Comparison of ENCODE assay signal across 1 cellular context in the genomic region with DNA sequence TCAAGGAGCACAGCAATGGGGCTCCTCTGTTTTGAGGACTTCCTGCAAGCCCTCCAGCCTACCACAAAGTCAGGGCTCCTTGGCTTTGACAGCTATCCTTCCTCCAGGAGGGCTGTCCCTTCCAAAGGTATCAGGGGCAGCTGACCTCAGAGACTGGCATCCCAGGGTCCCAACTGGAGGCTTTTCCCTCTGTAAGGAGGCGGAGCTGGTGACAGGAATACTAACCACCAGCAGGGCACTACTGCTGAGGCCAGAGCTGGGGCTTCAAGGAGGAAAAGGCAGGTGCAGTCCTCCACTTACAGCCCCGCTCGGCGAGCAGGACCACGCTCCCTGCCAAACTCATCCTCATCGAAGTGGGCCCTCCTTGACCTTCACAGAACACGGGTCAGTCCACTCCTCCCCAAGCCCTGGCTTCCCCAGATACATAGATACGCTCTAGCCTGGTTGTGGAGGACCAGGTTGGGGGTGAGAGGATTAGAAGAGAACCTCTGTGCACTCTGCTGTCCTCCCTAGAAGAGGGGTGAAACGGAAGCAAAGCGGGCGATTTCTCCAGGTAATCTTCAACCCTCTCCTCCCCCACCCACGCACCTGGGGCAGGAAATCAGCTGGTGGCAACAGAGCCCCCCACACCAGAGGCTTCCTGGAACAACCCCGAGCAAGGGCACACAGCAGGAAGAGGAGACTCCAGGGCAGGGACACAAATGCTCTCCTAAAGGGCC.
A peak's percentile ranks its signal among the peaks of the same experiment; 100 is the strongest.
TF ChIP-seq lines count a peak whose summit lies in the region.

No MANE protein-coding gene starts in this region.

TF ChIP-seq in HepG2, 621 proteins besides CTCF, POLR2A, EP300 and RAD21 (continued from another document):
- TF ChIP-seq, protein P1, sequence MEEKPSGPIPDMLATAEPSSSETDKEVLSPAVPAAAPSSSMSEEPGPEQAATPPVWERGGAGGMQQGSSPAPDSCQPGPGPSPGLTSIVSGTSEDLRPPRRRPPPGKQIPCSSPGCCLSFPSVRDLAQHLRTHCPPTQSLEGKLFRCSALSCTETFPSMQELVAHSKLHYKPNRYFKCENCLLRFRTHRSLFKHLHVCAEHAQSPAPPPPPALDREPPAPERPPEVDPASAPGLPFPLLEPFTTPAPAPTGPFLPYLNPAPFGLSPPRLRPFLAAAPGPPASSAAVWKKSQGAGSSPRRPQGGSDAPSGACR (CRISPR knock-in tag; IDR thresholded peaks at IDR 0.05) = no peak
- TF ChIP-seq, protein P2, sequence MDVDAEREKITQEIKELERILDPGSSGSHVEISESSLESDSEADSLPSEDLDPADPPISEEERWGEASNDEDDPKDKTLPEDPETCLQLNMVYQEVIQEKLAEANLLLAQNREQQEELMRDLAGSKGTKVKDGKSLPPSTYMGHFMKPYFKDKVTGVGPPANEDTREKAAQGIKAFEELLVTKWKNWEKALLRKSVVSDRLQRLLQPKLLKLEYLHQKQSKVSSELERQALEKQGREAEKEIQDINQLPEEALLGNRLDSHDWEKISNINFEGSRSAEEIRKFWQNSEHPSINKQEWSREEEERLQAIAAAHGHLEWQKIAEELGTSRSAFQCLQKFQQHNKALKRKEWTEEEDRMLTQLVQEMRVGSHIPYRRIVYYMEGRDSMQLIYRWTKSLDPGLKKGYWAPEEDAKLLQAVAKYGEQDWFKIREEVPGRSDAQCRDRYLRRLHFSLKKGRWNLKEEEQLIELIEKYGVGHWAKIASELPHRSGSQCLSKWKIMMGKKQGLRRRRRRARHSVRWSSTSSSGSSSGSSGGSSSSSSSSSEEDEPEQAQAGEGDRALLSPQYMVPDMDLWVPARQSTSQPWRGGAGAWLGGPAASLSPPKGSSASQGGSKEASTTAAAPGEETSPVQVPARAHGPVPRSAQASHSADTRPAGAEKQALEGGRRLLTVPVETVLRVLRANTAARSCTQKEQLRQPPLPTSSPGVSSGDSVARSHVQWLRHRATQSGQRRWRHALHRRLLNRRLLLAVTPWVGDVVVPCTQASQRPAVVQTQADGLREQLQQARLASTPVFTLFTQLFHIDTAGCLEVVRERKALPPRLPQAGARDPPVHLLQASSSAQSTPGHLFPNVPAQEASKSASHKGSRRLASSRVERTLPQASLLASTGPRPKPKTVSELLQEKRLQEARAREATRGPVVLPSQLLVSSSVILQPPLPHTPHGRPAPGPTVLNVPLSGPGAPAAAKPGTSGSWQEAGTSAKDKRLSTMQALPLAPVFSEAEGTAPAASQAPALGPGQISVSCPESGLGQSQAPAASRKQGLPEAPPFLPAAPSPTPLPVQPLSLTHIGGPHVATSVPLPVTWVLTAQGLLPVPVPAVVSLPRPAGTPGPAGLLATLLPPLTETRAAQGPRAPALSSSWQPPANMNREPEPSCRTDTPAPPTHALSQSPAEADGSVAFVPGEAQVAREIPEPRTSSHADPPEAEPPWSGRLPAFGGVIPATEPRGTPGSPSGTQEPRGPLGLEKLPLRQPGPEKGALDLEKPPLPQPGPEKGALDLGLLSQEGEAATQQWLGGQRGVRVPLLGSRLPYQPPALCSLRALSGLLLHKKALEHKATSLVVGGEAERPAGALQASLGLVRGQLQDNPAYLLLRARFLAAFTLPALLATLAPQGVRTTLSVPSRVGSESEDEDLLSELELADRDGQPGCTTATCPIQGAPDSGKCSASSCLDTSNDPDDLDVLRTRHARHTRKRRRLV (CRISPR knock-in tag; IDR thresholded peaks at IDR 0.05) = no peak
- TF ChIP-seq SOX5 (CRISPR knock-in tag; IDR thresholded peaks at IDR 0.05; ENCODE audit: borderline replicate concordance) = no peak
- 0 out of 2 replicates have a peak, but pooled peaks have one; percentile 57 for TF ChIP-seq NRL (CRISPR knock-in tag; IDR thresholded peaks at IDR 0.05; ENCODE audit: borderline replicate concordance)
- TF ChIP-seq, protein P3, sequence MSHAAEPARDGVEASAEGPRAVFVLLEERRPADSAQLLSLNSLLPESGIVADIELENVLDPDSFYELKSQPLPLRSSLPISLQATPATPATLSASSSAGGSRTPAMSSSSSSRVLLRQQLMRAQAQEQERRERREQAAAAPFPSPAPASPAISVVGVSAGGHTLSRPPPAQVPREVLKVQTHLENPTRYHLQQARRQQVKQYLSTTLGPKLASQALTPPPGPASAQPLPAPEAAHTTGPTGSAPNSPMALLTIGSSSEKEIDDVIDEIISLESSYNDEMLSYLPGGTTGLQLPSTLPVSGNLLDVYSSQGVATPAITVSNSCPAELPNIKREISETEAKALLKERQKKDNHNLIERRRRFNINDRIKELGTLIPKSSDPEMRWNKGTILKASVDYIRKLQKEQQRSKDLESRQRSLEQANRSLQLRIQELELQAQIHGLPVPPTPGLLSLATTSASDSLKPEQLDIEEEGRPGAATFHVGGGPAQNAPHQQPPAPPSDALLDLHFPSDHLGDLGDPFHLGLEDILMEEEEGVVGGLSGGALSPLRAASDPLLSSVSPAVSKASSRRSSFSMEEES (CRISPR knock-in tag; IDR thresholded peaks at IDR 0.05) = no peak
- no peak for TF ChIP-seq CEBPB (IDR thresholded peaks at IDR 0.05; ENCODE audit: borderline replicate concordance, low read depth, low read length)
- no peak for TF ChIP-seq ATM (IDR thresholded peaks at IDR 0.05; ENCODE audit: borderline replicate concordance)
- TF ChIP-seq BCL6 (CRISPR knock-in tag; IDR thresholded peaks at IDR 0.05) = no peak
- no peak for TF ChIP-seq JDP2 (CRISPR knock-in tag; IDR thresholded peaks at IDR 0.05; ENCODE audit: borderline replicate concordance)
- 0 out of 2 replicates have a peak, but pooled peaks have one; percentile 33 for TF ChIP-seq MYC (CRISPR knock-in tag; IDR thresholded peaks at IDR 0.05; ENCODE audit: borderline replicate concordance)
- TF ChIP-seq ZBTB38 (CRISPR knock-in tag; IDR thresholded peaks at IDR 0.05) = peak; percentile 39; the same call in 1 of the 2 replicates
- TF ChIP-seq, protein P4, sequence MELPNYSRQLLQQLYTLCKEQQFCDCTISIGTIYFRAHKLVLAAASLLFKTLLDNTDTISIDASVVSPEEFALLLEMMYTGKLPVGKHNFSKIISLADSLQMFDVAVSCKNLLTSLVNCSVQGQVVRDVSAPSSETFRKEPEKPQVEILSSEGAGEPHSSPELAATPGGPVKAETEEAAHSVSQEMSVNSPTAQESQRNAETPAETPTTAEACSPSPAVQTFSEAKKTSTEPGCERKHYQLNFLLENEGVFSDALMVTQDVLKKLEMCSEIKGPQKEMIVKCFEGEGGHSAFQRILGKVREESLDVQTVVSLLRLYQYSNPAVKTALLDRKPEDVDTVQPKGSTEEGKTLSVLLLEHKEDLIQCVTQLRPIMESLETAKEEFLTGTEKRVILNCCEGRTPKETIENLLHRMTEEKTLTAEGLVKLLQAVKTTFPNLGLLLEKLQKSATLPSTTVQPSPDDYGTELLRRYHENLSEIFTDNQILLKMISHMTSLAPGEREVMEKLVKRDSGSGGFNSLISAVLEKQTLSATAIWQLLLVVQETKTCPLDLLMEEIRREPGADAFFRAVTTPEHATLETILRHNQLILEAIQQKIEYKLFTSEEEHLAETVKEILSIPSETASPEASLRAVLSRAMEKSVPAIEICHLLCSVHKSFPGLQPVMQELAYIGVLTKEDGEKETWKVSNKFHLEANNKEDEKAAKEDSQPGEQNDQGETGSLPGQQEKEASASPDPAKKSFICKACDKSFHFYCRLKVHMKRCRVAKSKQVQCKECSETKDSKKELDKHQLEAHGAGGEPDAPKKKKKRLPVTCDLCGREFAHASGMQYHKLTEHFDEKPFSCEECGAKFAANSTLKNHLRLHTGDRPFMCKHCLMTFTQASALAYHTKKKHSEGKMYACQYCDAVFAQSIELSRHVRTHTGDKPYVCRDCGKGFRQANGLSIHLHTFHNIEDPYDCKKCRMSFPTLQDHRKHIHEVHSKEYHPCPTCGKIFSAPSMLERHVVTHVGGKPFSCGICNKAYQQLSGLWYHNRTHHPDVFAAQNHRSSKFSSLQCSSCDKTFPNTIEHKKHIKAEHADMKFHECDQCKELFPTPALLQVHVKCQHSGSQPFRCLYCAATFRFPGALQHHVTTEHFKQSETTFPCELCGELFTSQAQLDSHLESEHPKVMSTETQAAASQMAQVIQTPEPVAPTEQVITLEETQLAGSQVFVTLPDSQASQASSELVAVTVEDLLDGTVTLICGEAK (IDR thresholded peaks at IDR 0.05) = no peak
- TF ChIP-seq, protein P4 (CRISPR knock-in tag; IDR thresholded peaks at IDR 0.05) = peak; percentile 50; the same call in 1 of the 2 replicates
- no peak for TF ChIP-seq ZNF709 (CRISPR knock-in tag; IDR thresholded peaks at IDR 0.05)
- TF ChIP-seq, protein P5, sequence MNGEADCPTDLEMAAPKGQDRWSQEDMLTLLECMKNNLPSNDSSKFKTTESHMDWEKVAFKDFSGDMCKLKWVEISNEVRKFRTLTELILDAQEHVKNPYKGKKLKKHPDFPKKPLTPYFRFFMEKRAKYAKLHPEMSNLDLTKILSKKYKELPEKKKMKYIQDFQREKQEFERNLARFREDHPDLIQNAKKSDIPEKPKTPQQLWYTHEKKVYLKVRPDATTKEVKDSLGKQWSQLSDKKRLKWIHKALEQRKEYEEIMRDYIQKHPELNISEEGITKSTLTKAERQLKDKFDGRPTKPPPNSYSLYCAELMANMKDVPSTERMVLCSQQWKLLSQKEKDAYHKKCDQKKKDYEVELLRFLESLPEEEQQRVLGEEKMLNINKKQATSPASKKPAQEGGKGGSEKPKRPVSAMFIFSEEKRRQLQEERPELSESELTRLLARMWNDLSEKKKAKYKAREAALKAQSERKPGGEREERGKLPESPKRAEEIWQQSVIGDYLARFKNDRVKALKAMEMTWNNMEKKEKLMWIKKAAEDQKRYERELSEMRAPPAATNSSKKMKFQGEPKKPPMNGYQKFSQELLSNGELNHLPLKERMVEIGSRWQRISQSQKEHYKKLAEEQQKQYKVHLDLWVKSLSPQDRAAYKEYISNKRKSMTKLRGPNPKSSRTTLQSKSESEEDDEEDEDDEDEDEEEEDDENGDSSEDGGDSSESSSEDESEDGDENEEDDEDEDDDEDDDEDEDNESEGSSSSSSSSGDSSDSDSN (CRISPR knock-in tag; IDR thresholded peaks at IDR 0.05) = peak; percentile 10; the same call in 1 of the 2 replicates
